In the genomic region with DNA sequence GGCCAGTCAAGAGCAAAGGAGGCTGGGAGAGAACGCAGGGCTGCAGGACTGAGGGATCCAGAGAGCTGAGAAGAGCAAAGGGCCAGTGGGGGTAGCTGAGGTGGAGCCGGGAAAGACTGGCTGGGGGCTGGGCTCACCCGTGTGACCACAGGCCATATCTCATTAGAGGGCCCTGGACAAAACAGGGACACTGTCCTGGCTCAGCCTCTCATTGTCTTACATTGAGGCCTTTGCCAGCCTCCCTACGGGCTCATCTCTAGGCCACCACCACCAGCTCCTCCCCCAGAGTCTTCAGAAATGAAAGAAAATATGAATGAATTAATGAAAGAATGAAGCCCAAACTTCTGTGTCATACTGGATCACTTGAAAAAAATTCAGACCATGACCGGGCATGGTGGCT, we compare ENCODE assay signal across 24 cellular contexts. TPM values are rescaled to one million over a fixed set of nuclear protein-coding genes. Genes with fewer than 3 reads are reported as not detected.
"Had no signal": no experiment of that assay in that cellular context is flagged by ENCODE, and none has a peak within 500 bp of the region (broad histone marks: within the 10 kb centered on the region; RNA-seq: fewer than 3 reads in every experiment).

No MANE protein-coding gene starts in this region.

- H3K4me3 ChIP-seq: adrenal gland, ascending aorta, hepatocyte, pancreas, thoracic aorta had no signal

- H2AFZ ChIP-seq: hepatocyte had no signal

- H3K9me3 ChIP-seq: adrenal gland, ascending aorta, pancreas, thoracic aorta had no signal

- FAIRE-seq: pancreas, small intestine had no signal

- H3K4me1 ChIP-seq: adrenal gland, ascending aorta, pancreas had no signal

- DNase-seq: activated CD4-positive, alpha-beta T cell treated with anti-CD3 and anti-CD28 coated beads, Interleukin-2, amount 10 ng/mL, durations not matched to agents 7 days and 5 days; activated CD4-positive, CD25-positive, alpha-beta regulatory T cell treated with anti-CD3 and anti-CD28 coated beads, Interleukin-2, amount 50 U/mL, for 72 hours; activated T-cell treated with anti-CD3 and anti-CD28 coated beads, Interleukin-2, amount 50 U/mL, for 1 hour; adrenal gland; brain microvascular endothelial cell; caudate nucleus; dermis blood vessel endothelial cell; effector CD8-positive, alpha-beta T cell; foreskin melanocyte; left ventricle myocardium superior; midbrain; pancreas; small intestine; stimulated activated CD4-positive, alpha-beta T cell treated with anti-CD3 and anti-CD28 coated beads, Interleukin-15, amount 100 ng/mL, for 24 hours; stimulated activated CD8-positive, alpha-beta memory T cell treated with anti-CD3 and anti-CD28 coated beads, Interleukin-4, amount 100 ng/mL, for 48 hours; stimulated activated naive CD4-positive, alpha-beta T cell treated with Interleukin-2 at 50 U/mL for 16 hours; SW 1271 had no signal

- H3K36me3 ChIP-seq: pancreas, thoracic aorta had no signal

- H3K27ac ChIP-seq: adrenal gland, ascending aorta, brain microvascular endothelial cell, hepatocyte, pancreas, thoracic aorta, VCaP had no signal

- H3K27me3 ChIP-seq: adrenal gland, ascending aorta, brain microvascular endothelial cell, hepatocyte, pancreas had no signal

- H3K79me2 ChIP-seq: hepatocyte had no signal

- ATAC-seq: left ventricle myocardium superior; natural killer cell treated with Interleukin-12 subunit alpha and Interleukin-12 subunit beta and Interleukin-15 and Interleukin-18, amount 100 ng/mL, for 72 hours; pancreas; sciatic nerve had no signal

- H3K4me2 ChIP-seq: hepatocyte had no signal

RNA-seq across cellular contexts. Expression of a gene that starts 9.2 kb away (rescaled TPM):
- total RNA-seq: T-helper 2 cell treated with Interferon-gamma antibody and Interleukin-4, amounts not matched to agents 100 ng/mL and 5 ng/mL, for 36 hours had no signal

RNA-seq across cellular contexts. Expression of a gene that starts 12.7 kb away (rescaled TPM):
- total RNA-seq: ascending aorta; hepatocyte; left ventricle myocardium superior; natural killer cell treated with Interleukin-12 subunit alpha and Interleukin-12 subunit beta and Interleukin-15 and Interleukin-18, amount 100 ng/mL, for 72 hours; T-helper 2 cell treated with Interferon-gamma antibody and Interleukin-4, amounts not matched to agents 100 ng/mL and 5 ng/mL, for 36 hours had no signal
